Comparison of ENCODE assay signal across 17 cellular contexts in genomic region chr14:50612795-50613194, GRCh38. TPM values are rescaled to one million over a fixed set of nuclear protein-coding genes. Genes with fewer than 3 reads are reported as not detected.
DNase-seq lines count a peak whose midpoint lies in the region; ATAC-seq and TF ChIP-seq lines count a peak whose summit lies in the region.
"Had no signal": no experiment of that assay in that cellular context is flagged by ENCODE, and none has a peak within 500 bp of the region (broad histone marks: within the 10 kb centered on the region; RNA-seq: fewer than 3 reads in every experiment).

No MANE protein-coding gene starts in this region.

- no peak for TF ChIP-seq CTCF in A673 (conservative IDR thresholded peaks at IDR 0.05; ENCODE audit: low read depth, low read length)
- TF ChIP-seq CTCF in HEK293 (tag by site-specific recombination; IDR thresholded peaks at IDR 0.05): no peak
- no peak for TF ChIP-seq CTCF in dorsolateral prefrontal cortex (IDR thresholded peaks at IDR 0.05 in 54 of 56, conservative IDR thresholded peaks at IDR 0.05 in 2 of 56; ENCODE audit: low read depth in 1 of 56, partially characterized antibody in 56 of 56)
- no peak for TF ChIP-seq CTCF in glutamatergic neuron (IDR thresholded peaks at IDR 0.05; ENCODE audit: partially characterized antibody, unreplicated experiment)

- BruUV-seq in A673 (replicated peaks; lab: Mats Ljungman, UMichigan): no TSS peak

- intact Hi-C loops in A673 (cut with micrococcal nuclease; ENCODE audit: unreplicated experiment): no loop called here
- intact Hi-C loops in dorsolateral prefrontal cortex (cut with DNase I): loop anchor here (10.0 kb wide), 2 partner anchors 48 to 52 kb away; partner anchors contain the start of genes ATL1 (in 1 of the 2) and SAV1 (in 1 of the 2)

- no peak for ATAC-seq in GM18873 (IDR thresholded peaks at IDR 0.05; ENCODE audit: low FRiP score, unreplicated experiment)
- ATAC-seq: A549 had no signal

- no peaks in the 10 kb centered on the region for H3K36me3 Mint-ChIP-seq in glutamatergic neuron (ENCODE audit: unreplicated experiment)

- H3K27ac Mint-ChIP-seq in glutamatergic neuron (ENCODE audit: unreplicated experiment): no peak overlapping the region
- H3K27ac Mint-ChIP-seq: CD4-positive, alpha-beta memory T cell had no signal

- H3K27me3 Mint-ChIP-seq in glutamatergic neuron (ENCODE audit: unreplicated experiment): no peaks in the 10 kb centered on the region

- POLR2A ChIA-PET in A673 (lab: Charles Lee; ENCODE audit: low non-redundant PET) (no interaction called here), HEK293 (lab: Yijun Ruan, JAX) (no interaction called here)

- H3K27me3 ChIP-seq in A673 (replicated peaks; ENCODE audit: insufficient read depth, low read depth, low read length, poor library complexity) (no peaks in the 10 kb centered on the region), dorsolateral prefrontal cortex (no peaks in the 10 kb centered on the region)

- DNase-seq in A673 (ENCODE audit: low spot score) (peak; percentile 59), cerebellar cortex (ENCODE audit: low spot score) (peak; percentile 62), dorsolateral prefrontal cortex (no peak), glutamatergic neuron (no peak), T-helper 9 cell (no peak)
- no peak for DNase-seq in stimulated activated CD4-positive, alpha-beta T cell treated with anti-CD3 and anti-CD28 coated beads, Interleukin-4, amount 100 ng/mL, for 24 hours
- DNase-seq: 8988T; Calu3; CD4-positive, alpha-beta memory T cell; COR-L47; DMS53; DMS79 treated with DMSO at 0.1 percent for 48 hours; H7; HCEC 1CT had no signal

- H3K4me1 ChIP-seq in A673 (ENCODE audit: insufficient read depth, low read length, poor library complexity, severe bottlenecking) (peaks cover 14% of the 10 kb centered on the region), HEK293 (ENCODE audit: control insufficient read depth, insufficient read depth, low read length) (peaks cover 5% of the 10 kb centered on the region)
- H3K4me1 ChIP-seq: A549 had no signal

- no peaks in the 10 kb centered on the region for H3K36me3 ChIP-seq in A673 (ENCODE audit: insufficient read depth, low read length, poor library complexity, severe bottlenecking)
- peaks cover 0 to 3% of the 10 kb centered on the region in 2 experiments; a peak in 2 of 3 replicates for H3K36me3 ChIP-seq in HEK293 (ENCODE audit: control insufficient read depth in 2 of 2, insufficient read depth in 1 of 2, low read length in 2 of 2)

- no peak overlapping the region for H3K4me3 Mint-ChIP-seq in glutamatergic neuron (ENCODE audit: unreplicated experiment)
- H3K4me3 Mint-ChIP-seq: CD4-positive, alpha-beta memory T cell had no signal

- no peak overlapping the region for H3K27ac ChIP-seq in A673 (ENCODE audit: low read depth, low read length, poor library complexity, severe bottlenecking)
- H3K27ac ChIP-seq in HEK293 (ENCODE audit: extremely low read depth, low read depth, low read length): no peak overlapping the region
- peak overlapping the region in 54 of 59 donors; percentile 7 to 100 (median 94) for H3K27ac ChIP-seq in dorsolateral prefrontal cortex
- H3K27ac ChIP-seq: A549 had no signal

- peaks cover 2% of the 10 kb centered on the region for H3K9me3 Mint-ChIP-seq in glutamatergic neuron (ENCODE audit: unreplicated experiment)

- H3K4me3 ChIP-seq in A673 (ENCODE audit: low read depth, low read length, poor library complexity, severe bottlenecking) (no peak overlapping the region), HEK293 (ENCODE audit: low read depth, low read length) (no peak overlapping the region), dorsolateral prefrontal cortex (no peak overlapping the region)
- H3K4me3 ChIP-seq: A549 had no signal

- no peaks in the 10 kb centered on the region for H3K9me3 ChIP-seq in A673 (ENCODE audit: low read depth, low read length, poor library complexity, severe bottlenecking)
- H3K9me3 ChIP-seq in HEK293 (ENCODE audit: control insufficient read depth, insufficient read depth, low read depth, low read length): no peaks in the 10 kb centered on the region
- H3K9me3 ChIP-seq: A549 had no signal

- CTCF ChIA-PET in A673 (lab: Charles Lee): no interaction called here
- CTCF ChIA-PET in HEK293 (lab: Yijun Ruan, JAX): interaction anchor here (0.6 kb wide), 1 partner anchor 148 kb away, joined by 3 read pairs; no protein-coding TSS in a partner anchor

- peaks cover 4% of the 10 kb centered on the region for H3K4me1 Mint-ChIP-seq in glutamatergic neuron (ENCODE audit: low read depth, unreplicated experiment)
- H3K4me1 Mint-ChIP-seq: CD4-positive, alpha-beta memory T cell had no signal

TF ChIP-seq in HEK293, 187 proteins besides CTCF, POLR2A, EP300 and RAD21:
- TF ChIP-seq ZNF335 (tag by site-specific recombination; conservative IDR thresholded peaks at IDR 0.05) (peak; percentile 65), ZSCAN16 (tag by site-specific recombination; IDR thresholded peaks at IDR 0.05) (no peak), ZNF558 (tag by site-specific recombination; IDR thresholded peaks at IDR 0.05) (0 out of 2 replicates have a peak, but pooled peaks have one; percentile 26)
TF ChIP-seq in HEK293: peak in this region for 2.

RNA-seq across cellular contexts. Expression of gene ATL1, which starts 52.9 kb away (rescaled TPM):
- total RNA-seq in A673 (2021) (9.8 and 11.4 TPM in 2 replicates), dorsolateral prefrontal cortex (100 to 1,000 TPM in 60 of 120 experiments, 10 to 100 TPM in 60; 29.5 to 146 (median 100.0) TPM), glutamatergic neuron (ENCODE audit: unreplicated experiment) (44.0 TPM)

RNA-seq across cellular contexts. Expression of gene SAV1, which starts 55.3 kb away (rescaled TPM):
- total RNA-seq in A673 (2021) (35.2 and 36.5 TPM in 2 replicates), dorsolateral prefrontal cortex (10 to 100 TPM; 17.4 to 41.1 (median 25.1) TPM), glutamatergic neuron (ENCODE audit: unreplicated experiment) (11.6 TPM)

Comparison
In these comparisons a context has a peak if more than half of its experiments do, and no peak if none do; other contexts are left out.
1. DNase-seq: peak in A673 (single experiment) and cerebellar cortex (single experiment); none in dorsolateral prefrontal cortex (0 of 10), stimulated activated CD4-positive, alpha-beta T cell treated with anti-CD3 and anti-CD28 coated beads, Interleukin-4, amount 100 ng/mL, for 24 hours (single experiment), glutamatergic neuron (single experiment) and T-helper 9 cell (single experiment).
2. H3K27ac ChIP-seq: peak in dorsolateral prefrontal cortex (54 of 59); none in A673 (single experiment) and HEK293 (single experiment).